ENCODE assay signal across 18 cellular contexts in the genomic region with DNA sequence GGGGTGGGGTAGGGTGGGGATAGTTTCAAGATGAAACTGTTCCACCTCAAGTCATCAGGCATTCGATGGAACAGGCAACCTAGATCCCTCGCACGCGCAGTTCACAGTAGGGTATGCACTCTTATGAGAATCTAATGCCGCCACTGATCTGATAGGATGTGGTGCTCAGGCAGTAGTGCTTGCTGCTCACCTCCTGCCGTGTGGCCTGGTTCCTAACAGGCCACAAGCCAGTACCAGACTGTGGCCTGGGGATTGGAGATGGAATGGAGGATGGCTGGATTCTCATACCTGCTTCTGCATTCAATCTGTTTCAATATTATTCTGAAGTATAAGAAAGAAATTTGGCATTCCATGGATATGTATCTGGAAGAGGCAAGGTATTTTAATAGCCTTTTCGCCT.
DNase-seq lines count a peak whose midpoint lies in the region; ATAC-seq and TF ChIP-seq lines count a peak whose summit lies in the region.
"Had no signal": no experiment of that assay in that cellular context is flagged by ENCODE, and none has a peak within 500 bp of the region (broad histone marks: within the 10 kb centered on the region; RNA-seq: fewer than 3 reads in every experiment).

No MANE protein-coding gene starts in this region.

- no peak overlapping the region for H3K27ac ChIP-seq in IMR-90 (ENCODE audit: insufficient read depth, low read length)
- no peak overlapping the region for H3K27ac ChIP-seq in mesenchymal stem cell (ENCODE audit: low read length, poor library complexity, severe bottlenecking)
- H3K27ac ChIP-seq: BLaER1 treated with 17β-estradiol and CSF1 and Interleukin-3, amounts not matched to agents 10 nM and 100 nM; C4-2B had no signal

- H3K9ac ChIP-seq in IMR-90 (ENCODE audit: low read depth, low read length) (no peak overlapping the region), mesenchymal stem cell (ENCODE audit: low read length) (no peak overlapping the region)
- H3K9ac ChIP-seq: BLaER1 treated with 17β-estradiol and CSF1 and Interleukin-3, amounts not matched to agents 10 nM and 100 nM had no signal

- no peak overlapping the region for H3K56ac ChIP-seq in IMR-90 (ENCODE audit: extremely low read depth, insufficient read depth, low read length)

- DNase-seq in G401 (ENCODE audit: low spot score) (peak; percentile 78), IMR-90 (no peak), mesenchymal stem cell (no peak), NCI-H1436 treated with DMSO at 0.1 percent for 48 hours (lab: John Stamatoyannopoulos, UW) (no peak)
- DNase-seq in natural killer cell treated with Interleukin-12 subunit alpha and Interleukin-12 subunit beta and Interleukin-15 and Interleukin-18, amount 100 ng/mL, for 72 hours (ENCODE audit: low spot score) = no peak
- DNase-seq: 8988T; ACHN; Caco-2; Calu3; CD4-positive, alpha-beta T cell; CD8-positive, alpha-beta T cell; DMS79 treated with DMSO at 0.1 percent for 48 hours; GDM1 had no signal

- in situ Hi-C loops in G401 (cut with HindIII; ENCODE audit: low sequenced_read_pairs) = no loop called here
- in situ Hi-C loops in IMR-90 (cut with MboI; ENCODE audit: low sequenced_read_pairs) = no loop called here

- H4K8ac ChIP-seq in IMR-90 (ENCODE audit: low read depth in 2 of 2, low read length in 2 of 2) = no peak overlapping the region
- H4K8ac ChIP-seq in mesenchymal stem cell (ENCODE audit: low read length) = no peak overlapping the region

- H3K4me3 Mint-ChIP-seq in natural killer cell treated with Interleukin-12 subunit alpha and Interleukin-12 subunit beta and Interleukin-15 and Interleukin-18, amount 100 ng/mL, for 72 hours = no peak overlapping the region
- H3K4me3 Mint-ChIP-seq: CD4-positive, alpha-beta T cell; CD8-positive, alpha-beta T cell had no signal

- POLR2A ChIA-PET in IMR-90 (lab: Charles Lee; ENCODE audit: unreplicated experiment) = no interaction called here

- H2AK5ac ChIP-seq in IMR-90 (ENCODE audit: low read depth, low read length) (peak overlapping the region; percentile 29; the same call in 1 of the 2 replicates), mesenchymal stem cell (ENCODE audit: low read length, severe bottlenecking) (no peak overlapping the region)

- H2AFZ ChIP-seq in IMR-90 (replicated peaks; ENCODE audit: low read length, poor library complexity) (no peak overlapping the region), mesenchymal stem cell (ENCODE audit: low read depth, low read length) (no peak overlapping the region)

- H2BK120ac ChIP-seq in IMR-90 (ENCODE audit: low read depth, low read length) (no peak overlapping the region), mesenchymal stem cell (ENCODE audit: low read depth, low read length) (no peak overlapping the region)

- H3K4ac ChIP-seq in IMR-90 (ENCODE audit: low read depth, low read length) = no peak overlapping the region
- no peak overlapping the region for H3K4ac ChIP-seq in mesenchymal stem cell (ENCODE audit: low read depth in 1 of 2, low read length in 2 of 2)

- H3K36me3 ChIP-seq in IMR-90 (ENCODE audit: control insufficient read depth, insufficient read depth, low read length) = no peaks in the 10 kb centered on the region
- H3K36me3 ChIP-seq in mesenchymal stem cell (ENCODE audit: control insufficient read depth in 1 of 2, insufficient read depth in 2 of 2, low read depth in 1 of 2, low read length in 2 of 2) = no peaks in the 10 kb centered on the region
- H3K36me3 ChIP-seq: BLaER1 treated with 17β-estradiol and CSF1 and Interleukin-3, amounts not matched to agents 10 nM and 100 nM had no signal

- TF ChIP-seq CTCF in IMR-90 (conservative IDR thresholded peaks at IDR 0.05; ENCODE audit: low read depth, low read length) = no peak

- H3K4me2 ChIP-seq in IMR-90 (ENCODE audit: low read depth, low read length) = no peak overlapping the region
- no peak overlapping the region for H3K4me2 ChIP-seq in mesenchymal stem cell (ENCODE audit: low read length, poor library complexity, severe bottlenecking)
- H3K4me2 ChIP-seq: BLaER1 treated with 17β-estradiol and CSF1 and Interleukin-3, amounts not matched to agents 10 nM and 100 nM had no signal

- H3K4me1 ChIP-seq in IMR-90 (ENCODE audit: control insufficient read depth, insufficient read depth, low read length) (peaks cover 11% of the 10 kb centered on the region), mesenchymal stem cell (ENCODE audit: control insufficient read depth, insufficient read depth, low read depth, low read length) (no peaks in the 10 kb centered on the region)
- H3K4me1 ChIP-seq: BLaER1 treated with 17β-estradiol and CSF1 and Interleukin-3, amounts not matched to agents 10 nM and 100 nM; Caco-2 had no signal

- H3K9me1 ChIP-seq in IMR-90 (ENCODE audit: insufficient read depth, low read length) = peaks cover 11% of the 10 kb centered on the region

- no peak overlapping the region for H2BK12ac ChIP-seq in mesenchymal stem cell (ENCODE audit: low read length in 2 of 2)

- no peak overlapping the region for H4K5ac ChIP-seq in IMR-90 (ENCODE audit: low read depth, low read length)

- H3K18ac ChIP-seq in IMR-90 (ENCODE audit: low read depth, low read length) = no peak overlapping the region
- H3K18ac ChIP-seq in mesenchymal stem cell (ENCODE audit: low read depth in 1 of 2, low read length in 2 of 2) = no peak overlapping the region

- ATAC-seq in IMR-90 (ENCODE audit: low read depth) = no peak
- ATAC-seq in natural killer cell treated with Interleukin-12 subunit alpha and Interleukin-12 subunit beta and Interleukin-15 and Interleukin-18, amount 100 ng/mL, for 72 hours = no peak
- no peak for ATAC-seq in HG02623 (IDR thresholded peaks at IDR 0.05; ENCODE audit: unreplicated experiment)
- no peak for ATAC-seq in HG03565 (IDR thresholded peaks at IDR 0.05; ENCODE audit: unreplicated experiment)
- ATAC-seq: CD8-positive, alpha-beta T cell; GM12878 had no signal

- H3K14ac ChIP-seq in IMR-90 (replicated peaks; ENCODE audit: low read depth, low read length) (no peak overlapping the region), mesenchymal stem cell (ENCODE audit: low read length in 2 of 2) (no peak overlapping the region)

- H2BK20ac ChIP-seq in IMR-90 (ENCODE audit: low read depth, low read length) = no peak overlapping the region; the same call in 1 of the 2 replicates

- dilution Hi-C loops in IMR-90 (cut with HindIII; ENCODE audit: low sequenced_read_pairs, unreplicated experiment) = no loop called here

- H2AK9ac ChIP-seq in IMR-90 (replicated peaks; ENCODE audit: low read depth, low read length, poor library complexity) = no peak overlapping the region

- no peak for TF ChIP-seq RAD21 in IMR-90 (IDR thresholded peaks at IDR 0.05; ENCODE audit: low read length)

- H4K91ac ChIP-seq in IMR-90 (ENCODE audit: insufficient read depth, low read depth, low read length) = no peak overlapping the region
- H4K91ac ChIP-seq in mesenchymal stem cell (ENCODE audit: low read length) = peak overlapping the region; percentile 7

- H3K4me1 Mint-ChIP-seq in natural killer cell treated with Interleukin-12 subunit alpha and Interleukin-12 subunit beta and Interleukin-15 and Interleukin-18, amount 100 ng/mL, for 72 hours (ENCODE audit: low read depth in 2 of 2) = no peaks in the 10 kb centered on the region

- CTCF ChIA-PET in IMR-90 (lab: Yijun Ruan, JAX) = interaction anchor here (1.1 to 1.5 kb wide), 2 partner anchors 24 to 110 kb away, joined by 3 to 6 read pairs; no protein-coding TSS in a partner anchor

- no peaks in the 10 kb centered on the region for H3K9me3 ChIP-seq in IMR-90 (ENCODE audit: control insufficient read depth, insufficient read depth, low read length)
- no peaks in the 10 kb centered on the region for H3K9me3 ChIP-seq in mesenchymal stem cell (ENCODE audit: control insufficient read depth, low read length)
- H3K9me3 ChIP-seq: BLaER1 treated with 17β-estradiol and CSF1 and Interleukin-3, amounts not matched to agents 10 nM and 100 nM; Caco-2 had no signal

- no peak overlapping the region for H3K27ac Mint-ChIP-seq in natural killer cell treated with Interleukin-12 subunit alpha and Interleukin-12 subunit beta and Interleukin-15 and Interleukin-18, amount 100 ng/mL, for 72 hours
- H3K27ac Mint-ChIP-seq: CD4-positive, alpha-beta T cell; CD8-positive, alpha-beta T cell had no signal

- H3K27me3 ChIP-seq in IMR-90 (ENCODE audit: control insufficient read depth, insufficient read depth, low read length) (no peaks in the 10 kb centered on the region), mesenchymal stem cell (ENCODE audit: control insufficient read depth in 1 of 2, insufficient read depth in 1 of 2, low read length in 2 of 2) (no peaks in the 10 kb centered on the region)
- H3K27me3 ChIP-seq: BLaER1 treated with 17β-estradiol and CSF1 and Interleukin-3, amounts not matched to agents 10 nM and 100 nM had no signal

- 100% methylated on average over 1 of the region's 7 CpGs; no CpG with 5 or more reads in 1 of the 2 experiments for WGBS in IMR-90 (ENCODE audit: extremely low coverage in 2 of 2, insufficient read length in 1 of 2), 2 experiments
- WGBS in mesenchymal stem cell = 98% methylated on average over 6 of the region's 7 CpGs

- no peaks in the 10 kb centered on the region for H3K36me3 Mint-ChIP-seq in natural killer cell treated with Interleukin-12 subunit alpha and Interleukin-12 subunit beta and Interleukin-15 and Interleukin-18, amount 100 ng/mL, for 72 hours
- H3K36me3 Mint-ChIP-seq: CD8-positive, alpha-beta T cell had no signal

- H3K79me1 ChIP-seq in IMR-90 (ENCODE audit: low read depth in 1 of 2, low read length in 2 of 2) (peaks cover 30 to 66% of the 10 kb centered on the region in 2 experiments), mesenchymal stem cell (replicated peaks; ENCODE audit: low read length, poor library complexity, severe bottlenecking) (peaks cover 16% of the 10 kb centered on the region)

- H3K23ac ChIP-seq in IMR-90 (ENCODE audit: low read depth, low read length) (0 out of 2 replicates have a peak overlapping the region, but pooled peaks have one; percentile 48), mesenchymal stem cell (ENCODE audit: low read length in 2 of 2) (no peak overlapping the region)

- no peaks in the 10 kb centered on the region for H3K9me3 Mint-ChIP-seq in natural killer cell treated with Interleukin-12 subunit alpha and Interleukin-12 subunit beta and Interleukin-15 and Interleukin-18, amount 100 ng/mL, for 72 hours
- H3K9me3 Mint-ChIP-seq: CD4-positive, alpha-beta T cell; CD8-positive, alpha-beta T cell had no signal

- no TSS peak for BruUV-seq in IMR-90 (replicated peaks; lab: Mats Ljungman, UMichigan)

- TF ChIP-seq POLR2A in IMR-90 (IDR thresholded peaks at IDR 0.05; ENCODE audit: low read depth, low read length) = no peak

- intact Hi-C loops in IMR-90 (cut with micrococcal nuclease) = no loop called here

- peaks cover 23% of the 10 kb centered on the region for H4K20me1 ChIP-seq in IMR-90 (ENCODE audit: insufficient read depth, low read length)
- H4K20me1 ChIP-seq: BLaER1 treated with 17β-estradiol and CSF1 and Interleukin-3, amounts not matched to agents 10 nM and 100 nM had no signal

- peaks cover 9 to 12% of the 10 kb centered on the region in 2 donors for H3K27me3 Mint-ChIP-seq in natural killer cell treated with Interleukin-12 subunit alpha and Interleukin-12 subunit beta and Interleukin-15 and Interleukin-18, amount 100 ng/mL, for 72 hours
- H3K27me3 Mint-ChIP-seq: CD4-positive, alpha-beta T cell had no signal

- H2BK15ac ChIP-seq in IMR-90 (ENCODE audit: low read depth, low read length) = no peak overlapping the region
- no peak overlapping the region for H2BK15ac ChIP-seq in mesenchymal stem cell (ENCODE audit: low read depth, poor library complexity, severe bottlenecking)

- H2BK5ac ChIP-seq in IMR-90 (ENCODE audit: low read depth, low read length, poor library complexity, severe bottlenecking) (no peak overlapping the region), mesenchymal stem cell (ENCODE audit: low read depth, low read length, poor library complexity, severe bottlenecking) (no peak overlapping the region)

- H3K4me3 ChIP-seq in IMR-90 (ENCODE audit: insufficient read depth, low read depth, low read length) (no peak overlapping the region), mesenchymal stem cell (ENCODE audit: insufficient read depth in 1 of 2, low read depth in 1 of 2, low read length in 2 of 2) (no peak overlapping the region)
- H3K4me3 ChIP-seq: BLaER1 treated with 17β-estradiol and CSF1 and Interleukin-3, amounts not matched to agents 10 nM and 100 nM; GM12878 had no signal
